ENCODE assay signal across 8 cellular contexts in genomic region chr19:49056101-49056901, GRCh38. TPM values are rescaled to one million over a fixed set of nuclear protein-coding genes. Genes with fewer than 3 reads are reported as not detected.
A peak's percentile ranks its signal among the peaks of the same experiment; 100 is the strongest.
DNase-seq lines count a peak whose midpoint lies in the region; TF ChIP-seq lines count a peak whose summit lies in the region.

No MANE protein-coding gene starts in this region.

- H3K27ac ChIP-seq in VCaP = peak overlapping the region; percentile 47; the same call in 1 of the 2 replicates

- peak; percentile 31 for TF ChIP-seq CTCF in VCaP (conservative IDR thresholded peaks at IDR 0.05)

- DNase-seq in DMS114 treated with DMSO at 0.1 percent for 48 hours (lab: John Stamatoyannopoulos, UW; ENCODE audit: unreplicated experiment) (peak; percentile 18), HT-29 (ENCODE audit: low spot score) (peak; percentile 69), kidney tubule cell (ENCODE audit: low spot score) (peak; percentile 52), RKO (ENCODE audit: low spot score) (no peak), cortex of kidney (lab: John Stamatoyannopoulos, UW) (no peak)
- DNase-seq in central memory CD4-positive, alpha-beta T cell = peak; percentile 48
- DNase-seq in stimulated activated CD4-positive, alpha-beta T cell treated with anti-CD3 and anti-CD28 coated beads, Interleukin-4, amount 100 ng/mL, for 1 hour = peak; percentile 63

RNA-seq across cellular contexts. Expression of gene CGB7, which starts 1.2 kb away (rescaled TPM):
- total RNA-seq in HT-29 (2014; rRNA removed; shearing (Covaris generic)) = not detected in 2 replicates

RNA-seq across cellular contexts. Expression of gene CGB8, which starts 7.4 kb away (rescaled TPM):
- total RNA-seq in HT-29 (2014; rRNA removed; shearing (Covaris generic)) = not detected in 2 replicates

RNA-seq across cellular contexts. Expression of gene NTF4, which starts 8.3 kb away (rescaled TPM):
- total RNA-seq in HT-29 (2014; rRNA removed; shearing (Covaris generic)) = 0.29 TPM in 1 of 2 replicates, not detected in the other

RNA-seq across cellular contexts. Expression of gene CGB5, which starts 12.7 kb away (rescaled TPM):
- not detected in 2 replicates for total RNA-seq in HT-29 (2014; rRNA removed; shearing (Covaris generic))

RNA-seq across cellular contexts. Expression of gene KCNA7, which starts 16.2 kb away (rescaled TPM):
- total RNA-seq in HT-29 (2014; rRNA removed; shearing (Covaris generic)) = not detected in 2 replicates

Comparison
In these comparisons a context has a peak if more than half of its experiments do, and no peak if none do; other contexts are left out.
1. DNase-seq: peak in DMS114 treated with DMSO at 0.1 percent for 48 hours (single experiment), HT-29 (single experiment), central memory CD4-positive, alpha-beta T cell (single experiment), kidney tubule cell (single experiment) and stimulated activated CD4-positive, alpha-beta T cell treated with anti-CD3 and anti-CD28 coated beads, Interleukin-4, amount 100 ng/mL, for 1 hour (single experiment); none in RKO (single experiment) and cortex of kidney (single experiment).